15 cellular contexts compared by ENCODE assay signal in genomic region chr9:38380230-38380871, GRCh38. TPM values are rescaled to one million over a fixed set of nuclear protein-coding genes. Genes with fewer than 3 reads are reported as not detected.
DNase-seq lines count a peak whose midpoint lies in the region; ATAC-seq and TF ChIP-seq lines count a peak whose summit lies in the region.
"Had no signal": no experiment of that assay in that cellular context is flagged by ENCODE, and none has a peak within 500 bp of the region (broad histone marks: within the 10 kb centered on the region; RNA-seq: fewer than 3 reads in every experiment).

No MANE protein-coding gene starts in this region.

- no peak overlapping the region for H2AK9ac ChIP-seq in IMR-90 (replicated peaks; ENCODE audit: low read depth, low read length, poor library complexity)

- BruUV-seq in IMR-90 (replicated peaks; lab: Mats Ljungman, UMichigan), result no TSS peak

- no peak overlapping the region for H3K56ac ChIP-seq in IMR-90 (ENCODE audit: extremely low read depth, insufficient read depth, low read length)

- H4K91ac ChIP-seq in IMR-90 (ENCODE audit: insufficient read depth, low read depth, low read length), result no peak overlapping the region; the same call in 1 of the 2 replicates

- H3K18ac ChIP-seq in IMR-90 (ENCODE audit: low read depth, low read length), result peak overlapping the region; percentile 27; the same call in 1 of the 2 replicates

- no peak overlapping the region for H2AK5ac ChIP-seq in IMR-90 (ENCODE audit: low read depth, low read length)

- peaks cover 20% of the 10 kb centered on the region for H3K27me3 Mint-ChIP-seq in nephron (ENCODE audit: low read depth)

- H3K9me1 ChIP-seq in IMR-90 (ENCODE audit: insufficient read depth, low read length), result no peaks in the 10 kb centered on the region

- no peaks in the 10 kb centered on the region for H4K20me1 ChIP-seq in IMR-90 (ENCODE audit: insufficient read depth, low read length)
- H4K20me1 ChIP-seq: BLaER1 treated with 17β-estradiol and CSF1 and Interleukin-3, amounts not matched to agents 10 nM and 100 nM had no signal

- H3K4me3 ChIP-seq in IMR-90 (ENCODE audit: insufficient read depth, low read depth, low read length), result no peak overlapping the region
- H3K4me3 ChIP-seq in ascending aorta, result no peak overlapping the region
- H3K4me3 ChIP-seq: BLaER1 treated with 17β-estradiol and CSF1 and Interleukin-3, amounts not matched to agents 10 nM and 100 nM had no signal

- H3K9ac ChIP-seq in IMR-90 (ENCODE audit: low read depth, low read length), result no peak overlapping the region
- H3K9ac ChIP-seq: BLaER1 treated with 17β-estradiol and CSF1 and Interleukin-3, amounts not matched to agents 10 nM and 100 nM had no signal

- dilution Hi-C loops in IMR-90 (cut with HindIII; ENCODE audit: low sequenced_read_pairs, unreplicated experiment), result loop anchor here (25.0 kb wide), 1 partner anchor 468 kb away; the partner anchor contains the start of gene SLC25A51

- H3K4ac ChIP-seq in IMR-90 (ENCODE audit: low read depth, low read length), result no peak overlapping the region

- no peak overlapping the region for H2BK5ac ChIP-seq in IMR-90 (ENCODE audit: low read depth, low read length, poor library complexity, severe bottlenecking)

- H3K9me3 ChIP-seq in IMR-90 (ENCODE audit: control insufficient read depth, insufficient read depth, low read length) (no peaks in the 10 kb centered on the region), ascending aorta (peaks cover 7 to 10% of the 10 kb centered on the region in 2 donors)

- 80% methylated on average over 1 of the region's 6 CpGs; no CpG with 5 or more reads in 1 of the 2 experiments for WGBS in IMR-90 (ENCODE audit: extremely low coverage in 2 of 2, insufficient read length in 1 of 2), 2 experiments

- peaks cover 10% of the 10 kb centered on the region for H3K27me3 ChIP-seq in IMR-90 (ENCODE audit: control insufficient read depth, insufficient read depth, low read length)
- H3K27me3 ChIP-seq in ascending aorta, result no peaks in the 10 kb centered on the region
- H3K27me3 ChIP-seq: BLaER1 treated with 17β-estradiol and CSF1 and Interleukin-3, amounts not matched to agents 10 nM and 100 nM had no signal

- H3K9me3 Mint-ChIP-seq in nephron, result peaks cover 2% of the 10 kb centered on the region

- POLR2A ChIA-PET in IMR-90 (lab: Charles Lee; ENCODE audit: unreplicated experiment), result no interaction called here

- H3K27ac Mint-ChIP-seq in nephron, result peak overlapping the region; percentile 87 to 96 (median 93)

- TF ChIP-seq RAD21 in IMR-90 (IDR thresholded peaks at IDR 0.05; ENCODE audit: low read length), result no peak

- intact Hi-C loops in IMR-90 (cut with micrococcal nuclease), result no loop called here
- intact Hi-C loops in ascending aorta (cut with DNase I), result loop anchor here (5.0 kb wide), 1 partner anchor 918 kb away; no protein-coding TSS in a partner anchor

- in situ Hi-C loops in IMR-90 (cut with MboI; ENCODE audit: low sequenced_read_pairs), result no loop called here

- H3K36me3 ChIP-seq in IMR-90 (ENCODE audit: control insufficient read depth, insufficient read depth, low read length), result no peaks in the 10 kb centered on the region
- no peaks in the 10 kb centered on the region for H3K36me3 ChIP-seq in ascending aorta
- H3K36me3 ChIP-seq: BLaER1 treated with 17β-estradiol and CSF1 and Interleukin-3, amounts not matched to agents 10 nM and 100 nM had no signal

- H3K4me3 Mint-ChIP-seq in nephron, result peak overlapping the region in 1 of 3 experiments; percentile 55

- H3K4me1 Mint-ChIP-seq in nephron, result peaks cover 71% of the 10 kb centered on the region

- no peak overlapping the region for H2BK120ac ChIP-seq in IMR-90 (ENCODE audit: low read depth, low read length)

- DNase-seq in COR-L47 (lab: John Stamatoyannopoulos, UW) (peak; percentile 58), IMR-90 (peak; percentile 47), ascending aorta (ENCODE audit: low spot score in 2 of 2) (peak in 1 of 2 donors; percentile 57), activated gamma-delta T cell (lab: John Stamatoyannopoulos, UW) (no peak), NCI-H187 (lab: John Stamatoyannopoulos, UW) (no peak)
- DNase-seq: activated CD8-positive, alpha-beta memory T cell treated with anti-CD3 and anti-CD28 coated beads for 24 hours; activated naive CD4-positive, alpha-beta T cell treated with anti-CD3 and anti-CD28 coated beads, Interleukin-2, amount 50 U/mL, for 16 hours; NCI-H1048; stimulated activated CD4-positive, alpha-beta T cell treated with anti-CD3 and anti-CD28 coated beads, Interleukin-2, amount 100 ng/mL, for 24 hours; stimulated activated naive CD4-positive, alpha-beta T cell had no signal

- H3K79me1 ChIP-seq in IMR-90 (ENCODE audit: low read depth in 1 of 2, low read length in 2 of 2), result no peaks in the 10 kb centered on the region

- ATAC-seq in IMR-90 (ENCODE audit: low read depth) (no peak), GM18505 (IDR thresholded peaks at IDR 0.05; ENCODE audit: unreplicated experiment) (no peak), HG02571 (IDR thresholded peaks at IDR 0.05; ENCODE audit: unreplicated experiment) (no peak)

- no peak overlapping the region for H4K5ac ChIP-seq in IMR-90 (ENCODE audit: low read depth, low read length)

- no peaks in the 10 kb centered on the region for H3K36me3 Mint-ChIP-seq in nephron (ENCODE audit: low read depth)

- CTCF ChIA-PET in IMR-90 (lab: Yijun Ruan, JAX), result no interaction called here

- H3K23ac ChIP-seq in IMR-90 (ENCODE audit: low read depth, low read length), result no peak overlapping the region

- H2BK20ac ChIP-seq in IMR-90 (ENCODE audit: low read depth, low read length), result 0 out of 2 replicates have a peak overlapping the region, but pooled peaks have one; percentile 24

- no peak overlapping the region for H2BK15ac ChIP-seq in IMR-90 (ENCODE audit: low read depth, low read length)

- H2AFZ ChIP-seq in IMR-90 (replicated peaks; ENCODE audit: low read length, poor library complexity), result no peak overlapping the region

- H3K27ac ChIP-seq in IMR-90 (ENCODE audit: insufficient read depth, low read length), result no peak overlapping the region
- peak overlapping the region; percentile 98 for H3K27ac ChIP-seq in ascending aorta
- H3K27ac ChIP-seq: BLaER1 treated with 17β-estradiol and CSF1 and Interleukin-3, amounts not matched to agents 10 nM and 100 nM had no signal

- TF ChIP-seq CTCF in IMR-90 (conservative IDR thresholded peaks at IDR 0.05; ENCODE audit: low read depth, low read length) (no peak), ascending aorta (IDR thresholded peaks at IDR 0.05) (no peak), nephron (IDR thresholded peaks at IDR 0.05; ENCODE audit: unreplicated experiment in 3 of 3) (no peak)

- H3K4me1 ChIP-seq in IMR-90 (ENCODE audit: control insufficient read depth, insufficient read depth, low read length), result no peaks in the 10 kb centered on the region; the same call in 1 of the 2 replicates
- peaks cover 7 to 47% of the 10 kb centered on the region in 2 donors for H3K4me1 ChIP-seq in ascending aorta
- H3K4me1 ChIP-seq: BLaER1 treated with 17β-estradiol and CSF1 and Interleukin-3, amounts not matched to agents 10 nM and 100 nM had no signal

- H3K4me2 ChIP-seq in IMR-90 (ENCODE audit: low read depth, low read length), result no peak overlapping the region
- H3K4me2 ChIP-seq: BLaER1 treated with 17β-estradiol and CSF1 and Interleukin-3, amounts not matched to agents 10 nM and 100 nM had no signal

- TF ChIP-seq POLR2A in IMR-90 (IDR thresholded peaks at IDR 0.05; ENCODE audit: low read depth, low read length) (no peak), GM18505 (IDR thresholded peaks at IDR 0.05; ENCODE audit: borderline replicate concordance, extremely low read depth, insufficient read depth, insufficient read length) (no peak)

- peak overlapping the region in 1 of 2 experiments; percentile 17; a peak in 2 of 4 replicates for H4K8ac ChIP-seq in IMR-90 (ENCODE audit: low read depth in 2 of 2, low read length in 2 of 2)

- H3K14ac ChIP-seq in IMR-90 (replicated peaks; ENCODE audit: low read depth, low read length), result no peak overlapping the region

TF ChIP-seq in IMR-90, 13 proteins besides CTCF, POLR2A, EP300 and RAD21:
- TF ChIP-seq SMC3 (IDR thresholded peaks at IDR 0.05; ENCODE audit: low read depth, low read length), result no peak
- TF ChIP-seq MAZ (IDR thresholded peaks at IDR 0.05; ENCODE audit: borderline replicate concordance, low read depth, low read length), result no peak
- no peak for TF ChIP-seq ELK1 (IDR thresholded peaks at IDR 0.05; ENCODE audit: borderline replicate concordance, low read depth, low read length)
- TF ChIP-seq USF2 (IDR thresholded peaks at IDR 0.05; ENCODE audit: low read depth, low read length), result no peak
- no peak for TF ChIP-seq NFE2L2 (IDR thresholded peaks at IDR 0.05; ENCODE audit: low read depth, low read length)
- TF ChIP-seq RFX5 (IDR thresholded peaks at IDR 0.05; ENCODE audit: low read depth, low read length), result no peak
- no peak for TF ChIP-seq CEBPB (IDR thresholded peaks at IDR 0.05; ENCODE audit: low read depth, low read length)
- no peak for TF ChIP-seq RCOR1 (IDR thresholded peaks at IDR 0.05; ENCODE audit: insufficient replicate concordance, low read length)
- no peak for TF ChIP-seq FOS (IDR thresholded peaks at IDR 0.05; ENCODE audit: low read depth, low read length)

RNA-seq across cellular contexts. Expression of gene ALDH1B1, which starts 12.2 kb away (rescaled TPM):
- total RNA-seq in IMR-90 (2012; rRNA removed), result 37.2 and 37.6 TPM in 2 replicates
- 27.2 and 29.6 TPM in 2 replicates for polyA plus RNA-seq in IMR-90 (2012; rRNA removed)
- polyA plus RNA-seq in IMR-90 (2012; cell fraction: cytosol; rRNA removed), result 17.3 and 24.3 TPM in 2 replicates
- polyA plus RNA-seq in IMR-90 (2012; cell fraction: nucleus; rRNA removed; ENCODE audit: low replicate concordance), result 8.2 and 8.4 TPM in 2 replicates
- total RNA-seq in ascending aorta, result 85.5 TPM

RNA-seq across cellular contexts. Expression of gene IGFBPL1, which starts 43.9 kb away (rescaled TPM):
- under 0.01 TPM in 1 of 2 replicates, not detected in the other for total RNA-seq in IMR-90 (2012; rRNA removed)
- not detected in 2 replicates for polyA plus RNA-seq in IMR-90 (2012; rRNA removed)
- not detected in 2 replicates for polyA plus RNA-seq in IMR-90 (2012; cell fraction: cytosol; rRNA removed)
- not detected in 2 replicates for polyA plus RNA-seq in IMR-90 (2012; cell fraction: nucleus; rRNA removed; ENCODE audit: low replicate concordance)
- total RNA-seq in ascending aorta, result 4.8 TPM
- total RNA-seq: OCI-LY7 had no signal

Comparison
In these comparisons a context has a peak if more than half of its experiments do, and no peak if none do; other contexts are left out.
1. DNase-seq: peak in COR-L47 (single experiment) and IMR-90 (single experiment); none in activated gamma-delta T cell (single experiment) and NCI-H187 (0 of 2).